17 cellular contexts compared by ENCODE assay signal in genomic region chr2:71546777-71547281, GRCh38.
A peak's percentile ranks its signal among the peaks of the same experiment; 100 is the strongest.
DNase-seq lines count a peak whose midpoint lies in the region; ATAC-seq and TF ChIP-seq lines count a peak whose summit lies in the region.
"Had no signal": no experiment of that assay in that cellular context is flagged by ENCODE, and none has a peak within 500 bp of the region (broad histone marks: within the 10 kb centered on the region; RNA-seq: fewer than 3 reads in every experiment).

No MANE protein-coding gene starts in this region.

- no peaks in the 10 kb centered on the region for H4K20me1 ChIP-seq in osteoblast (ENCODE audit: insufficient read depth, low read length)

- peaks cover 39% of the 10 kb centered on the region for H3K27me3 ChIP-seq in osteoblast (ENCODE audit: insufficient read depth, low read length)
- H3K27me3 ChIP-seq in aorta (ENCODE audit: control insufficient read depth in 1 of 2, insufficient read depth in 2 of 2, low read length in 1 of 2): no peaks in the 10 kb centered on the region
- H3K27me3 ChIP-seq: BLaER1 treated with 17β-estradiol and CSF1 and Interleukin-3, amounts not matched to agents 10 nM and 100 nM had no signal

- H3K4me1 ChIP-seq in osteoblast (ENCODE audit: insufficient read depth, low read length) (no peaks in the 10 kb centered on the region), aorta (ENCODE audit: control insufficient read depth in 1 of 2, insufficient read depth in 2 of 2, low read length in 2 of 2) (no peaks in the 10 kb centered on the region)

- no peaks in the 10 kb centered on the region for H3K36me3 Mint-ChIP-seq in natural killer cell treated with Interleukin-12 subunit alpha and Interleukin-12 subunit beta and Interleukin-15 and Interleukin-18, amount 100 ng/mL, for 72 hours
- H3K36me3 Mint-ChIP-seq in natural killer cell: no peaks in the 10 kb centered on the region

- H3K9me3 ChIP-seq in osteoblast (ENCODE audit: low read depth, low read length) (peaks cover 2% of the 10 kb centered on the region), aorta (ENCODE audit: control insufficient read depth, low read length) (no peaks in the 10 kb centered on the region)

- H3K36me3 ChIP-seq in osteoblast (ENCODE audit: insufficient read depth, low read length) (no peaks in the 10 kb centered on the region), aorta (ENCODE audit: control insufficient read depth in 1 of 2, insufficient read depth in 2 of 2, low read length in 1 of 2) (no peaks in the 10 kb centered on the region)

- no peaks in the 10 kb centered on the region for H3K79me2 ChIP-seq in osteoblast (ENCODE audit: insufficient read depth, low read length)

- H3K9me3 Mint-ChIP-seq in natural killer cell treated with Interleukin-12 subunit alpha and Interleukin-12 subunit beta and Interleukin-15 and Interleukin-18, amount 100 ng/mL, for 72 hours: no peaks in the 10 kb centered on the region
- no peaks in the 10 kb centered on the region for H3K9me3 Mint-ChIP-seq in natural killer cell

- ATAC-seq in natural killer cell treated with Interleukin-12 subunit alpha and Interleukin-12 subunit beta and Interleukin-15 and Interleukin-18, amount 100 ng/mL, for 72 hours: no peak
- ATAC-seq in natural killer cell: no peak
- ATAC-seq in aorta (ENCODE audit: low FRiP score): no peak
- ATAC-seq in HG03039 (IDR thresholded peaks at IDR 0.05; ENCODE audit: unreplicated experiment): no peak

- no peak overlapping the region for H3K4me2 ChIP-seq in osteoblast (ENCODE audit: insufficient read depth, low read length)
- H3K4me2 ChIP-seq: BLaER1 treated with 17β-estradiol and CSF1 and Interleukin-3, amounts not matched to agents 10 nM and 100 nM; KMS-11 had no signal

- no peak overlapping the region for H3K27ac Mint-ChIP-seq in natural killer cell treated with Interleukin-12 subunit alpha and Interleukin-12 subunit beta and Interleukin-15 and Interleukin-18, amount 100 ng/mL, for 72 hours
- no peak overlapping the region for H3K27ac Mint-ChIP-seq in natural killer cell

- H3K4me3 ChIP-seq in osteoblast (ENCODE audit: insufficient read depth, low read length) (no peak overlapping the region), aorta (ENCODE audit: low read length in 2 of 2) (no peak overlapping the region)
- H3K4me3 ChIP-seq: BLaER1 treated with 17β-estradiol and CSF1 and Interleukin-3, amounts not matched to agents 10 nM and 100 nM had no signal

- peaks cover 0 to 12% of the 10 kb centered on the region in 2 donors for H3K27me3 Mint-ChIP-seq in natural killer cell treated with Interleukin-12 subunit alpha and Interleukin-12 subunit beta and Interleukin-15 and Interleukin-18, amount 100 ng/mL, for 72 hours
- H3K27me3 Mint-ChIP-seq in natural killer cell (ENCODE audit: low read depth in 2 of 2): peaks cover 8 to 18% of the 10 kb centered on the region in 2 donors

- peak; percentile 58 for DNase-seq in natural killer cell treated with Interleukin-12 subunit alpha and Interleukin-12 subunit beta and Interleukin-15 and Interleukin-18, amount 100 ng/mL, for 72 hours (ENCODE audit: low spot score)
- no peak for DNase-seq in natural killer cell
- peak in 33 of 42 donors; percentile 11 to 81 (median 35) for DNase-seq in head of caudate nucleus
- peak; percentile 69 for DNase-seq in osteoblast (ENCODE audit: insufficient read length, low spot score, missing footprints)
- peak; percentile 33 to 55 for DNase-seq in aorta
- DNase-seq in G401 (ENCODE audit: low spot score): no peak
- no peak for DNase-seq in germinal center (ENCODE audit: low spot score)
- DNase-seq: DMS79 treated with DMSO at 0.1 percent for 48 hours, NCI-H1417, NCI-H187, NCI-H2107, NCI-H510A, NCI-H748 treated with DMSO at 0.1 percent for 48 hours, SHP77 treated with DMSO at 0.1 percent for 48 hours had no signal

- H3K27ac ChIP-seq in osteoblast (ENCODE audit: low read depth, low read length): no peak overlapping the region
- no peak overlapping the region for H3K27ac ChIP-seq in aorta (ENCODE audit: low read depth in 1 of 2, low read length in 2 of 2)
- H3K27ac ChIP-seq: BLaER1 treated with 17β-estradiol and CSF1 and Interleukin-3, amounts not matched to agents 10 nM and 100 nM; KMS-11 had no signal

- TF ChIP-seq CTCF in natural killer cell (IDR thresholded peaks at IDR 0.05): no peak
- no peak for TF ChIP-seq CTCF in osteoblast (IDR thresholded peaks at IDR 0.05; ENCODE audit: extremely low read depth, low read depth, low read length)

- peaks cover 10 to 14% of the 10 kb centered on the region in 2 donors for H3K4me1 Mint-ChIP-seq in natural killer cell treated with Interleukin-12 subunit alpha and Interleukin-12 subunit beta and Interleukin-15 and Interleukin-18, amount 100 ng/mL, for 72 hours (ENCODE audit: low read depth in 2 of 2)
- H3K4me1 Mint-ChIP-seq in natural killer cell: peaks cover 14% of the 10 kb centered on the region in 2 donors

- intact Hi-C loops in natural killer cell (cut with micrococcal nuclease): loop anchor here (5.0 kb wide), 4 partner anchors 255 to 1315 kb away; no protein-coding TSS in a partner anchor
- intact Hi-C loops in head of caudate nucleus (cut with DNase I): loop anchor here (5.0 kb wide), 2 partner anchors 250 to 605 kb away; no protein-coding TSS in a partner anchor
- intact Hi-C loops in aorta (cut with DNase I): loop anchor here (2.0 to 10.0 kb wide), 8 partner anchors 55 to 1028 kb away; no protein-coding TSS in a partner anchor

- H3K4me3 Mint-ChIP-seq in natural killer cell treated with Interleukin-12 subunit alpha and Interleukin-12 subunit beta and Interleukin-15 and Interleukin-18, amount 100 ng/mL, for 72 hours: no peak overlapping the region
- no peak overlapping the region for H3K4me3 Mint-ChIP-seq in natural killer cell

- in situ Hi-C loops in G401 (cut with HindIII; ENCODE audit: low sequenced_read_pairs): no loop called here

- WGBS in aorta, 2 donors: 95 to 96% methylated on average over 14 of the region's 14 CpGs

- no peak overlapping the region for H2AFZ ChIP-seq in osteoblast (ENCODE audit: low read length)

Comparison
In these comparisons a context has a peak if more than half of its experiments do, and no peak if none do; other contexts are left out.
1. DNase-seq: peak in natural killer cell treated with Interleukin-12 subunit alpha and Interleukin-12 subunit beta and Interleukin-15 and Interleukin-18, amount 100 ng/mL, for 72 hours (single experiment), head of caudate nucleus (33 of 42), osteoblast (single experiment) and aorta (2 of 2); none in natural killer cell (single experiment), G401 (single experiment) and germinal center (single experiment).